In the genomic region with DNA sequence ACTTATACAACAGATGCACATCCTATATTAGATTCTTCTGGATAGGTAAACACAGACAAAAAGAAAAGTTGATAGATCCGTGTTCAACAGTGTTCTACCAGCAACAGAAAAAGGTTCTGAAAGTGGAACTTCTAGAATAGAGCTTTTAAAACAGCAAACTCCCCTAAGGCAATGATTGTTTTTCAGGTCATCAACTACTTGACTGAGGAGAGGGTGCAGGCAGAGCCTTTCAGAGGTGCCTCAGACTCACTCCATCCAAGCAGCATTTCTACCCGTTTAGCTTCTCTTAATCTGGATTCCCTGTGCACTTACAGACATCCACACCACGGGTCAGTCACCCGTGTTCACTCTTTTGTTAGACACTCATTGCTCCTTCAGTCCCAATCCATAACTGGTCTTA, we compare ENCODE assay signal across 8 cellular contexts. TPM values are rescaled to one million over a fixed set of nuclear protein-coding genes. Genes with fewer than 3 reads are reported as not detected.
DNase-seq lines count a peak whose midpoint lies in the region; ATAC-seq and TF ChIP-seq lines count a peak whose summit lies in the region.
"Had no signal": no experiment of that assay in that cellular context is flagged by ENCODE, and none has a peak within 500 bp of the region (broad histone marks: within the 10 kb centered on the region; RNA-seq: fewer than 3 reads in every experiment).

No MANE protein-coding gene starts in this region.

- no peaks in the 10 kb centered on the region for H3K4me1 ChIP-seq in prostate gland (replicated peaks)

- TF ChIP-seq CTCF in prostate gland (IDR thresholded peaks at IDR 0.05) = no peak

- DNase-seq in naive B cell = peak; percentile 15
- DNase-seq in ACHN = no peak
- DNase-seq in HK-2 (ENCODE audit: unreplicated experiment) = no peak
- no peak for DNase-seq in prostate gland (ENCODE audit: low spot score)
- DNase-seq: kidney had no signal

- H3K36me3 ChIP-seq in KOPT-K1 (ENCODE audit: insufficient read depth, low read length) (peaks cover 9% of the 10 kb centered on the region), prostate gland (no peaks in the 10 kb centered on the region)

- no peaks in the 10 kb centered on the region for H3K27me3 Mint-ChIP-seq in naive B cell

- no peaks in the 10 kb centered on the region for H3K27me3 ChIP-seq in prostate gland (replicated peaks; ENCODE audit: insufficient read depth)

- peak; percentile 43 for ATAC-seq in GM18868 (IDR thresholded peaks at IDR 0.05; ENCODE audit: unreplicated experiment)
- peak; percentile 35 for ATAC-seq in GM21619 (IDR thresholded peaks at IDR 0.05; ENCODE audit: unreplicated experiment)
- peak; percentile 47 to 49 for ATAC-seq in naive B cell (ENCODE audit: low read depth in 2 of 2)

- WGBS in prostate gland = 69% methylated on average over 4 of the region's 4 CpGs

- intact Hi-C loops in prostate gland (cut with DNase I) = no loop called here

- peaks cover 6 to 37% (median 9%) of the 10 kb centered on the region in 3 donors for H3K4me1 Mint-ChIP-seq in naive B cell

- H3K9me3 Mint-ChIP-seq in naive B cell = no peaks in the 10 kb centered on the region

- H3K27ac ChIP-seq in KOPT-K1 (ENCODE audit: low read depth, low read length, poor library complexity, severe bottlenecking) (peak overlapping the region; percentile 61), prostate gland (no peak overlapping the region)

- no peaks in the 10 kb centered on the region for H3K36me3 Mint-ChIP-seq in naive B cell

- H3K27ac Mint-ChIP-seq in naive B cell = peak overlapping the region in 1 of 6 donors; percentile 95

- in situ Hi-C loops in ACHN (cut with HindIII; ENCODE audit: low pct_ligation_motif_present, low pct_unique_long_range_greater_than_20kb, low sequenced_read_pairs) = no loop called here

- H3K9me3 ChIP-seq in KOPT-K1 (ENCODE audit: insufficient read depth, low read length, poor library complexity, severe bottlenecking) = no peaks in the 10 kb centered on the region
- no peaks in the 10 kb centered on the region for H3K9me3 ChIP-seq in prostate gland

- no peak overlapping the region for H3K4me3 ChIP-seq in prostate gland

- no peak for TF ChIP-seq POLR2A in prostate gland (IDR thresholded peaks at IDR 0.05)

- H3K4me3 Mint-ChIP-seq in naive B cell = no peak overlapping the region

RNA-seq across cellular contexts. Expression of gene FYN, which starts 28.9 kb away (rescaled TPM):
- polyA plus RNA-seq in naive B cell (ENCODE audit: low read depth in 6 of 6) = 10 to 100 TPM; 53.1 to 94.5 (median 78.7) TPM
- total RNA-seq in prostate gland = 100 to 1,000 TPM in 1 of 2 donors, 10 to 100 TPM in 1; 13.7 to 103 TPM
